ENCODE assay signal across 20 cellular contexts in genomic region chr19:18608805-18609716, GRCh38. TPM values are rescaled to one million over a fixed set of nuclear protein-coding genes. Genes with fewer than 3 reads are reported as not detected.
"Had no signal": no experiment of that assay in that cellular context is flagged by ENCODE, and none has a peak within 500 bp of the region (broad histone marks: within the 10 kb centered on the region; RNA-seq: fewer than 3 reads in every experiment).

No MANE protein-coding gene starts in this region.

- H2AFZ ChIP-seq: hepatocyte had no signal

- ATAC-seq: activated naive CD8-positive, alpha-beta T cell treated with anti-CD3 and anti-CD28 coated beads, Interleukin-2, amount 50 U/mL, for 24 hours; left lobe of liver; naive thymus-derived CD4-positive, alpha-beta T cell; psoas muscle; sciatic nerve had no signal

- H3K79me2 ChIP-seq: hepatocyte had no signal

- H3K4me3 Mint-ChIP-seq: activated CD4-positive, alpha-beta T cell treated with anti-CD3 and anti-CD28 coated beads, Interleukin-2, amount 10 ng/mL, durations not matched to agents 7 days and 5 days; activated naive CD8-positive, alpha-beta T cell treated with anti-CD3 and anti-CD28 coated beads, Interleukin-2, amount 50 U/mL, for 24 hours; activated T-helper 1 cell treated with anti-CD3 and anti-CD28 coated beads, Interleukin-12 subunit alpha, Interleukin-12 subunit beta, Interleukin-2, Interleukin-4 antibody, amounts not matched to agents 30 ng/mL and 10 ng/mL and 1 ng/mL, durations not matched to agents 14 hours and 24 hours and 36 hours; stimulated activated naive CD8-positive, alpha-beta T cell treated with anti-CD3 and anti-CD28 coated beads, Interleukin-15, Interleukin-2, amounts not matched to agents 100 ng/mL and 50 ng/mL, for 24 hours; T-helper 2 cell treated with Interferon-gamma antibody and Interleukin-4, amounts not matched to agents 5 μg/mL and 100 μg/mL, for 36 hours had no signal

- H3K4me3 ChIP-seq: hepatocyte, psoas muscle, suprapubic skin, upper lobe of right lung had no signal

- H3K9me3 ChIP-seq: psoas muscle, suprapubic skin, upper lobe of right lung had no signal

- DNase-seq: activated CD4-positive, alpha-beta T cell treated with anti-CD3 and anti-CD28 coated beads, Interleukin-2, amount 10 ng/mL, durations not matched to agents 7 days and 5 days; activated CD4-positive, CD25-positive, alpha-beta regulatory T cell; activated naive CD8-positive, alpha-beta T cell treated with anti-CD3 and anti-CD28 coated beads, Interleukin-2, amount 50 U/mL, for 24 hours; naive thymus-derived CD4-positive, alpha-beta T cell; SW 1271; upper lobe of right lung had no signal

- H3K27ac Mint-ChIP-seq: activated CD4-positive, alpha-beta T cell treated with anti-CD3 and anti-CD28 coated beads, Interleukin-2, amount 10 ng/mL, durations not matched to agents 7 days and 5 days; activated naive CD8-positive, alpha-beta T cell treated with anti-CD3 and anti-CD28 coated beads, Interleukin-2, amount 50 U/mL, for 24 hours; activated T-helper 1 cell treated with anti-CD3 and anti-CD28 coated beads, Interleukin-12 subunit alpha, Interleukin-12 subunit beta, Interleukin-2, Interleukin-4 antibody, amounts not matched to agents 30 ng/mL and 10 ng/mL and 1 ng/mL, durations not matched to agents 14 hours and 24 hours and 36 hours; stimulated activated naive CD8-positive, alpha-beta T cell treated with anti-CD3 and anti-CD28 coated beads, Interleukin-15, Interleukin-2, amounts not matched to agents 100 ng/mL and 50 ng/mL, for 24 hours; T-helper 2 cell treated with Interferon-gamma antibody and Interleukin-4, amounts not matched to agents 5 μg/mL and 100 μg/mL, for 36 hours had no signal

- H3K36me3 ChIP-seq: suprapubic skin, upper lobe of right lung had no signal

- H3K27ac ChIP-seq: hepatocyte, psoas muscle, suprapubic skin, upper lobe of right lung had no signal

- H3K9me3 Mint-ChIP-seq: activated CD4-positive, alpha-beta T cell treated with anti-CD3 and anti-CD28 coated beads, Interleukin-2, amount 10 ng/mL, durations not matched to agents 7 days and 5 days; activated naive CD8-positive, alpha-beta T cell treated with anti-CD3 and anti-CD28 coated beads, Interleukin-2, amount 50 U/mL, for 24 hours; activated T-helper 1 cell treated with anti-CD3 and anti-CD28 coated beads, Interleukin-12 subunit alpha, Interleukin-12 subunit beta, Interleukin-2, Interleukin-4 antibody, amounts not matched to agents 30 ng/mL and 10 ng/mL and 1 ng/mL, durations not matched to agents 14 hours and 24 hours and 36 hours; stimulated activated naive CD8-positive, alpha-beta T cell treated with anti-CD3 and anti-CD28 coated beads, Interleukin-15, Interleukin-2, amounts not matched to agents 100 ng/mL and 50 ng/mL, for 24 hours; T-helper 2 cell treated with Interferon-gamma antibody and Interleukin-4, amounts not matched to agents 5 μg/mL and 100 μg/mL, for 36 hours had no signal

- H3K4me2 ChIP-seq: hepatocyte had no signal

- FAIRE-seq: astrocyte, keratinocyte had no signal

RNA-seq across cellular contexts. Expression of gene CRLF1, which starts 2.5 kb away (rescaled TPM):
- total RNA-seq: activated CD4-positive, alpha-beta T cell treated with anti-CD3 and anti-CD28 coated beads, Interleukin-2, amount 10 ng/mL, durations not matched to agents 7 days and 5 days; activated T-helper 1 cell treated with anti-CD3 and anti-CD28 coated beads, Interleukin-12 subunit alpha, Interleukin-12 subunit beta, Interleukin-2, Interleukin-4 antibody, amounts not matched to agents 30 ng/mL and 10 ng/mL and 1 ng/mL, durations not matched to agents 14 hours and 24 hours and 36 hours; lung microvascular endothelial cell; naive thymus-derived CD4-positive, alpha-beta T cell had no signal

RNA-seq across cellular contexts. Expression of gene TMEM59L, which starts 3.6 kb away (rescaled TPM):
- total RNA-seq: activated CD8-positive, alpha-beta memory T cell treated with anti-CD3 and anti-CD28 coated beads for 36 hours; dermis microvascular lymphatic vessel endothelial cell; left lobe of liver; lung microvascular endothelial cell; mononuclear cell had no signal
- polyA plus RNA-seq: keratinocyte had no signal
